Comparison of ENCODE assay signal across 14 cellular contexts in genomic region chrX:39909996-39910395, GRCh38.
A peak's percentile ranks its signal among the peaks of the same experiment; 100 is the strongest.
DNase-seq lines count a peak whose midpoint lies in the region; ATAC-seq, FAIRE-seq and TF ChIP-seq lines count a peak whose summit lies in the region.
"Had no signal": no experiment of that assay in that cellular context is flagged by ENCODE, and none has a peak within 500 bp of the region (broad histone marks: within the 10 kb centered on the region; RNA-seq: fewer than 3 reads in every experiment).

No MANE protein-coding gene starts in this region.

- H3K27me3 ChIP-seq in NT2/D1 (ENCODE audit: insufficient read depth, insufficient read length) (no peaks in the 10 kb centered on the region), H1 (replicated peaks in 1 of 4; ENCODE audit: control insufficient read depth in 3 of 4, extremely low read depth in 1 of 4, insufficient read depth in 3 of 4, low read length in 3 of 4) (peaks cover 0 to 2% (median 0%) of the 10 kb centered on the region in 4 experiments; a peak in 1 of 7 replicates), neural progenitor cell (no peaks in the 10 kb centered on the region)
- H3K27me3 ChIP-seq in CD4-positive, alpha-beta T cell (ENCODE audit: control insufficient read depth, insufficient read depth, low read length), result no peaks in the 10 kb centered on the region
- H3K27me3 ChIP-seq: BE2C had no signal

- H3K36me3 ChIP-seq in NT2/D1 (ENCODE audit: insufficient read depth, insufficient read length, low read length) (no peaks in the 10 kb centered on the region), H1 (ENCODE audit: control insufficient read depth in 2 of 4, insufficient read depth in 4 of 4, low read length in 3 of 4) (no peaks in the 10 kb centered on the region), neural progenitor cell (no peaks in the 10 kb centered on the region), OCI-LY7 (ENCODE audit: insufficient read depth, low read length) (no peaks in the 10 kb centered on the region)
- H3K36me3 ChIP-seq: BE2C, HAP-1 had no signal

- no peaks in the 10 kb centered on the region for H3K36me3 Mint-ChIP-seq in neural progenitor cell
- no peaks in the 10 kb centered on the region for H3K36me3 Mint-ChIP-seq in CD4-positive, alpha-beta T cell (ENCODE audit: low read depth)
- H3K36me3 Mint-ChIP-seq: CD4-positive, CD25-positive, alpha-beta regulatory T cell had no signal

- H3K9me2 ChIP-seq in OCI-LY7 (ENCODE audit: insufficient read depth, low read length), result no peaks in the 10 kb centered on the region

- H3K4me3 ChIP-seq in NT2/D1 (ENCODE audit: insufficient read length, low read depth) (no peak overlapping the region), H1 (ENCODE audit: extremely low read depth in 1 of 4, insufficient read depth in 2 of 4, low read depth in 3 of 4, low read length in 4 of 4) (no peak overlapping the region), neural progenitor cell (no peak overlapping the region), OCI-LY7 (ENCODE audit: low read depth, low read length, poor library complexity, severe bottlenecking) (no peak overlapping the region)
- H3K4me3 ChIP-seq: HAP-1, K562 had no signal

- no peak for TF ChIP-seq EP300 in H1 (IDR thresholded peaks at IDR 0.05; ENCODE audit: borderline replicate concordance in 1 of 2, low read depth in 2 of 2, low read length in 2 of 2)

- H3K9me3 ChIP-seq in NT2/D1 (ENCODE audit: insufficient read depth, low read length) (peaks cover 8% of the 10 kb centered on the region; the same call in 1 of the 2 replicates), H1 (ENCODE audit: insufficient read depth in 2 of 2, low read depth in 1 of 2, low read length in 1 of 2) (no peaks in the 10 kb centered on the region), neural progenitor cell (ENCODE audit: low read depth) (no peaks in the 10 kb centered on the region), OCI-LY7 (ENCODE audit: low read length) (no peaks in the 10 kb centered on the region)
- no peaks in the 10 kb centered on the region for H3K9me3 ChIP-seq in CD4-positive, alpha-beta T cell (ENCODE audit: control insufficient read depth, low read length)
- H3K9me3 ChIP-seq: BE2C, HAP-1 had no signal

- H3K56ac ChIP-seq in H1 (replicated peaks; ENCODE audit: insufficient read length, low read depth, low read length), result no peak overlapping the region

- peaks cover 37% of the 10 kb centered on the region for H3K4me1 Mint-ChIP-seq in neural progenitor cell
- H3K4me1 Mint-ChIP-seq in CD4-positive, alpha-beta T cell (ENCODE audit: low read depth), result no peaks in the 10 kb centered on the region
- H3K4me1 Mint-ChIP-seq: CD4-positive, CD25-positive, alpha-beta regulatory T cell had no signal

- H2BK12ac ChIP-seq in H1 (ENCODE audit: low read depth, low read length), result no peak overlapping the region

- no peak overlapping the region for H4K5ac ChIP-seq in H1 (ENCODE audit: insufficient read length, low read depth, low read length)

- TF ChIP-seq RAD21 in H1 (IDR thresholded peaks at IDR 0.05 in 1 of 2, conservative IDR thresholded peaks at IDR 0.05 in 1 of 2; ENCODE audit: low read depth in 2 of 2, low read length in 2 of 2), result no peak

- H3K14ac ChIP-seq in H1 (ENCODE audit: insufficient read length), result no peak overlapping the region

- no peak overlapping the region for H2BK120ac ChIP-seq in H1 (replicated peaks; ENCODE audit: low read depth, low read length)

- H3K27ac Mint-ChIP-seq in neural progenitor cell, result peak overlapping the region; percentile 66
- no peak overlapping the region for H3K27ac Mint-ChIP-seq in CD4-positive, alpha-beta T cell

- CTCF ChIA-PET in H1 (lab: Charles Lee; ENCODE audit: partially characterized antibody), result no interaction called here
- CTCF ChIA-PET in CD4-positive, alpha-beta T cell (lab: Charles Lee), result no interaction called here
- CTCF ChIA-PET in OCI-LY7 (lab: Charles Lee; ENCODE audit: unreplicated experiment), result no interaction called here

- H3K4me2 ChIP-seq in H1 (ENCODE audit: insufficient read depth in 1 of 2, low read depth in 2 of 2, low read length in 2 of 2) (no peak overlapping the region), neural progenitor cell (no peak overlapping the region), OCI-LY7 (ENCODE audit: low read length) (no peak overlapping the region)

- TF ChIP-seq POLR2A in H1 (IDR thresholded peaks at IDR 0.05; ENCODE audit: control extremely low read depth in 1 of 2, low read depth in 2 of 2, low read length in 2 of 2), result no peak

- H3F3A ChIP-seq in neural progenitor cell (ENCODE audit: low read depth), result no peaks in the 10 kb centered on the region

- H3K18ac ChIP-seq in H1 (ENCODE audit: extremely low read depth, low read length), result no peak overlapping the region

- peaks cover 16% of the 10 kb centered on the region for H3K9me3 Mint-ChIP-seq in neural progenitor cell
- H3K9me3 Mint-ChIP-seq in CD4-positive, alpha-beta T cell, result no peaks in the 10 kb centered on the region

- no peak for DNase-seq in NT2/D1 (ENCODE audit: low read depth, low spot score)
- DNase-seq in H1 (ENCODE audit: low read depth in 1 of 2, low spot score in 2 of 2), result no peak
- DNase-seq in neural progenitor cell (ENCODE audit: low spot score), result no peak
- no peak for DNase-seq in CD4-positive, alpha-beta T cell
- no peak for DNase-seq in OCI-LY7 (ENCODE audit: low spot score)
- DNase-seq in DMS 273 treated with DMSO at 0.1 percent for 48 hours (lab: John Stamatoyannopoulos, UW), result no peak
- DNase-seq: ACHN; BE2C; CD4-positive, CD25-positive, alpha-beta regulatory T cell; DMS79 treated with DMSO at 0.1 percent for 48 hours; GF-D8 had no signal

- no peak overlapping the region for H2AK5ac ChIP-seq in H1 (ENCODE audit: low read depth, low read length)

- H3K27me3 Mint-ChIP-seq in neural progenitor cell (ENCODE audit: insufficient read depth, low read depth), result peaks cover 9% of the 10 kb centered on the region
- no peaks in the 10 kb centered on the region for H3K27me3 Mint-ChIP-seq in CD4-positive, alpha-beta T cell
- H3K27me3 Mint-ChIP-seq: CD4-positive, CD25-positive, alpha-beta regulatory T cell had no signal

- no peaks in the 10 kb centered on the region for H3K79me1 ChIP-seq in H1 (ENCODE audit: low read depth, low read length)

- no peak overlapping the region for H4K8ac ChIP-seq in H1 (ENCODE audit: extremely low read depth, insufficient read depth, low read length)

- peaks cover 23% of the 10 kb centered on the region for H3K4me1 ChIP-seq in NT2/D1 (ENCODE audit: insufficient read depth, insufficient read length)
- H3K4me1 ChIP-seq in H1 (replicated peaks in 1 of 4; ENCODE audit: control insufficient read depth in 3 of 4, insufficient read depth in 4 of 4, low read length in 3 of 4), result peaks cover 0 to 9% (median 0%) of the 10 kb centered on the region in 4 experiments; a peak in 3 of 7 replicates
- peaks cover 4% of the 10 kb centered on the region for H3K4me1 ChIP-seq in neural progenitor cell
- no peaks in the 10 kb centered on the region for H3K4me1 ChIP-seq in OCI-LY7 (ENCODE audit: insufficient read depth, low read length, poor library complexity, severe bottlenecking)
- H3K4me1 ChIP-seq: BE2C, HAP-1 had no signal

- H3K9ac ChIP-seq in NT2/D1 (ENCODE audit: insufficient read length, low read depth) (peak overlapping the region; percentile 42), H1 (replicated peaks in 1 of 4; ENCODE audit: extremely low read depth in 1 of 4, low read depth in 3 of 4, low read length in 3 of 4) (no peak overlapping the region), neural progenitor cell (no peak overlapping the region)

- no peak overlapping the region for H3K4ac ChIP-seq in H1 (replicated peaks; ENCODE audit: insufficient read length, low read depth, low read length)

- no peak overlapping the region for H2BK5ac ChIP-seq in H1 (ENCODE audit: low read depth, low read length)

- H3K4me3 Mint-ChIP-seq in neural progenitor cell, result peak overlapping the region; percentile 35
- H3K4me3 Mint-ChIP-seq in CD4-positive, alpha-beta T cell, result no peak overlapping the region
- H3K4me3 Mint-ChIP-seq: CD4-positive, CD25-positive, alpha-beta regulatory T cell had no signal

- H2BK15ac ChIP-seq in H1 (ENCODE audit: low read length), result no peak overlapping the region

- intact Hi-C loops in CD4-positive, alpha-beta T cell (cut with DNase I, micrococcal nuclease), result no loop called here
- intact Hi-C loops in OCI-LY7 (cut with micrococcal nuclease; ENCODE audit: unreplicated experiment), result no loop called here

- POLR2A ChIA-PET in H1 (lab: Charles Lee; ENCODE audit: partially characterized antibody), result no interaction called here
- POLR2A ChIA-PET in CD4-positive, alpha-beta T cell (lab: Charles Lee), result interaction anchor here (0.6 kb wide), 1 partner anchor 360 kb away, joined by 3 read pairs; no protein-coding TSS in a partner anchor
- POLR2A ChIA-PET in OCI-LY7 (lab: Charles Lee), result interaction anchor here (1.7 kb wide), 1 partner anchor 15 kb away, joined by 3 read pairs; no protein-coding TSS in a partner anchor

- H3K23me2 ChIP-seq in H1 (ENCODE audit: low read depth, low read length), result no peaks in the 10 kb centered on the region

- BruUV-seq in OCI-LY7 (replicated peaks; lab: Mats Ljungman, UMichigan), result no TSS peak

- H3K79me2 ChIP-seq in H1 (ENCODE audit: control insufficient read depth in 1 of 2, insufficient read depth in 2 of 2, low read length in 2 of 2), result no peaks in the 10 kb centered on the region
- H3K79me2 ChIP-seq in neural progenitor cell (ENCODE audit: low read depth), result no peaks in the 10 kb centered on the region
- no peaks in the 10 kb centered on the region for H3K79me2 ChIP-seq in OCI-LY7 (ENCODE audit: insufficient read depth, low read depth, low read length)

- ATAC-seq in CD4-positive, alpha-beta T cell (ENCODE audit: poor library complexity), result no peak
- ATAC-seq: K562 had no signal

- no peak overlapping the region for H3K27ac ChIP-seq in H1 (ENCODE audit: low read depth, low read length)
- H3K27ac ChIP-seq in neural progenitor cell, result no peak overlapping the region
- no peak overlapping the region for H3K27ac ChIP-seq in CD4-positive, alpha-beta T cell (ENCODE audit: low read depth, low read length)
- H3K27ac ChIP-seq in OCI-LY7 (ENCODE audit: low read depth, low read length, poor library complexity, severe bottlenecking), result no peak overlapping the region

- peak overlapping the region; percentile 32; the same call in 1 of the 2 replicates for H2BK20ac ChIP-seq in H1 (ENCODE audit: low read length)

- H4K20me1 ChIP-seq in H1 (replicated peaks in 1 of 2; ENCODE audit: control insufficient read depth in 1 of 2, insufficient read depth in 2 of 2, low read length in 2 of 2) (no peaks in the 10 kb centered on the region), neural progenitor cell (ENCODE audit: low read depth) (no peaks in the 10 kb centered on the region), OCI-LY7 (ENCODE audit: insufficient read depth, low read length) (no peaks in the 10 kb centered on the region)

- FAIRE-seq in H1 (lab: Jason Lieb, UNC), result no peak
- FAIRE-seq: A204.1, K562 had no signal

- TF ChIP-seq CTCF in H1 (IDR thresholded peaks at IDR 0.05; ENCODE audit: control extremely low read depth in 1 of 3, insufficient read depth in 1 of 3, low read depth in 1 of 3, low read length in 3 of 3), result no peak
- no peak for TF ChIP-seq CTCF in neural progenitor cell (IDR thresholded peaks at IDR 0.05)
- TF ChIP-seq CTCF in CD4-positive, alpha-beta T cell (IDR thresholded peaks at IDR 0.05), result no peak
- no peak for TF ChIP-seq CTCF in OCI-LY7 (conservative IDR thresholded peaks at IDR 0.05; ENCODE audit: low read length)

- no peak overlapping the region for H2AFZ ChIP-seq in H1 (ENCODE audit: low read length)
- H2AFZ ChIP-seq in neural progenitor cell (replicated peaks), result no peak overlapping the region
- no peak overlapping the region for H2AFZ ChIP-seq in OCI-LY7 (ENCODE audit: low read length)

- H4K91ac ChIP-seq in H1 (replicated peaks; ENCODE audit: insufficient read length, low read length), result no peak overlapping the region

- 100% methylated on average over 3 of the region's 5 CpGs; no CpG with 5 or more reads in 1 of the 2 experiments for WGBS in H1 (ENCODE audit: extremely low coverage in 1 of 2, insufficient coverage in 1 of 2, insufficient read length in 1 of 2, insufficient replicate concordance in 2 of 2, low coverage in 1 of 2, low lambda C conversion rate in 2 of 2, missing lambda C conversion rate in 1 of 2), 2 experiments

- no peak overlapping the region for H3K23ac ChIP-seq in H1 (ENCODE audit: insufficient read length)
